In the genomic region with DNA sequence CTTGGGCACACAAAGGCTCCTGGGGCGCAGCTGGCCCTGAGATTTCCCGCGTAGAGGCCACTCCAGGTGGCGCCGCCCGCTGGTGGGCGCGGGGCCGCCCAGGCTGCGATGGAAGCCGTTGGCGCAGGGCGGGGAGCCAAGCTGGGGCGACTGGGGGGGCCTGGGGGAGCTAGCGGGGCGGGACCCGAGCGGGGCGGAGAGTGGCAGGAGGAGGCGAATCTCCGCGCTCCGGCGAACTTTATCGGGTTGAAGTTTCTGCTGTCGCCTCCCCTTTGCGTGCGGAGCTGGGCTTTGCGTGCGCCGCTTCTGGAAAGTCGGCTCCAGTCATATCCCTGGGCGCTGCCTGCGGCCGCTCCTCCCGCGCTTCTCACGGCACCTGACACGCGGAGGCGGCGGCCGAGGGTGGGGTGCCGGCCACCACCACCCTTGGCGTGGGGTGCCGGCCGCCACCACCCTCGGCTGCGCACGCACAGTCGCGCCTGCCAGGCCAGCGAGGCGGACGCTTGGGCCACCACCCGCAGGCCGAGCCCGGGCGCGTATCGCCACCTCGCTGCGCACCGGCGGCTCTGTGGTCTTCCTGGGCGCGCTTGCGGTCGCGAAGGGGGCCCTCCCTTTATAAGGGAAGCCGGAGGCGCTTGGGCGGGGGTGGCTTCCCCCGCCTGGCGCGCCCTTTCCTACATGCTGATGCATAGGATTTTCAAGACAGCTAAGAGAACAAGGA, we compare ENCODE assay signal across 8 cellular contexts. TPM values are rescaled to one million over a fixed set of nuclear protein-coding genes. Genes with fewer than 3 reads are reported as not detected.
DNase-seq lines count a peak whose midpoint lies in the region; ATAC-seq and TF ChIP-seq lines count a peak whose summit lies in the region.

No MANE protein-coding gene starts in this region.

- H3K9me3 ChIP-seq in BLaER1 (peaks cover 49% of the 10 kb centered on the region), Panc1 (ENCODE audit: control insufficient read depth, insufficient read depth, low read depth, low read length) (no peaks in the 10 kb centered on the region), iPS-15b (ENCODE audit: control insufficient read depth, insufficient read depth, low read length) (no peaks in the 10 kb centered on the region), skeletal muscle tissue (ENCODE audit: control insufficient read depth in 3 of 3, low read length in 3 of 3) (peaks cover 0 to 2% (median 0%) of the 10 kb centered on the region in 3 donors)

- H3K27me3 ChIP-seq in BLaER1 (peaks cover 34% of the 10 kb centered on the region), Panc1 (ENCODE audit: control insufficient read depth, insufficient read depth, low read length) (no peaks in the 10 kb centered on the region), iPS-15b (ENCODE audit: control insufficient read depth, insufficient read depth, low read length) (peaks cover 43% of the 10 kb centered on the region), skeletal muscle tissue (ENCODE audit: control insufficient read depth in 3 of 3, insufficient read depth in 3 of 3, low read length in 3 of 3) (peaks cover 33 to 52% (median 46%) of the 10 kb centered on the region in 3 donors)

- POLR2A ChIA-PET in Panc1 (lab: Charles Lee), result interaction anchor here (0.6 to 1.4 kb wide), 7 partner anchors 12 to 675 kb away, joined by 3 to 10 read pairs (median 3); no protein-coding TSS in a partner anchor

- H3K36me3 ChIP-seq in BLaER1, result no peaks in the 10 kb centered on the region
- no peaks in the 10 kb centered on the region for H3K36me3 ChIP-seq in Panc1 (ENCODE audit: control insufficient read depth, insufficient read depth, low read length)
- no peaks in the 10 kb centered on the region for H3K36me3 ChIP-seq in iPS-15b (ENCODE audit: control insufficient read depth, insufficient read depth, low read length)
- H3K36me3 ChIP-seq in skeletal muscle tissue (ENCODE audit: control insufficient read depth in 3 of 3, insufficient read depth in 3 of 3, low read length in 3 of 3), result no peaks in the 10 kb centered on the region

- peak overlapping the region; percentile 44 for H3K4me3 ChIP-seq in BLaER1
- H3K4me3 ChIP-seq in Panc1 (ENCODE audit: low read depth in 2 of 2, low read length in 2 of 2), result peak overlapping the region; percentile 58 to 77
- H3K4me3 ChIP-seq in iPS-15b (ENCODE audit: low read depth, low read length), result peak overlapping the region; percentile 70
- peak overlapping the region; percentile 67 to 72 (median 70) for H3K4me3 ChIP-seq in skeletal muscle tissue (ENCODE audit: low read length in 3 of 3)

- intact Hi-C loops in Panc1 (cut with micrococcal nuclease; ENCODE audit: unreplicated experiment), result loop anchor here (2.0 to 5.0 kb wide), 3 partner anchors 38 to 198 kb away; no protein-coding TSS in a partner anchor

- TF ChIP-seq POLR2A in GM19193 (IDR thresholded peaks at IDR 0.05; ENCODE audit: extremely low read depth, insufficient read depth, insufficient read length), result peak; percentile 18

- CTCF ChIA-PET in Panc1 (lab: Charles Lee), result interaction anchor here (0.6 to 2.2 kb wide), 20 partner anchors 15 to 681 kb away, joined by 3 to 34 read pairs (median 6); no protein-coding TSS in a partner anchor

- H3K4me2 ChIP-seq in BLaER1, result peak overlapping the region; percentile 43

- DNase-seq in Panc1 (ENCODE audit: low read depth, low spot score), result no peak
- peak; percentile 86 for DNase-seq in amniotic stem cell (lab: John Stamatoyannopoulos, UW)
- no peak for DNase-seq in medulla oblongata (ENCODE audit: extremely low spot score)

- TF ChIP-seq CTCF in Panc1 (IDR thresholded peaks at IDR 0.05), result peak; percentile 88

- no TSS peak for BruUV-seq in Panc1 (replicated peaks; lab: Mats Ljungman, UMichigan)

- H3K4me1 ChIP-seq in BLaER1 (0 out of 2 replicates have a peak, but pooled peaks cover 3% of the 10 kb centered on the region), Panc1 (ENCODE audit: control insufficient read depth, insufficient read depth, low read length) (peaks cover 20% of the 10 kb centered on the region), iPS-15b (ENCODE audit: control insufficient read depth, insufficient read depth, low read length) (peaks cover 28% of the 10 kb centered on the region), skeletal muscle tissue (ENCODE audit: control insufficient read depth in 3 of 3, insufficient read depth in 3 of 3, low read length in 3 of 3) (peaks cover 21 to 32% (median 32%) of the 10 kb centered on the region in 3 donors)

- H3K9ac ChIP-seq in BLaER1, result no peak overlapping the region
- H3K9ac ChIP-seq in iPS-15b (ENCODE audit: low read depth, low read length), result peak overlapping the region; percentile 18
- H3K9ac ChIP-seq in skeletal muscle tissue (ENCODE audit: low read depth in 1 of 3, low read length in 3 of 3), result peak overlapping the region; percentile 20 to 73 (median 60)

- in situ Hi-C loops in Panc1 (cut with HindIII; ENCODE audit: low pct_unique_long_range_greater_than_20kb, low sequenced_read_pairs), result no loop called here

- ATAC-seq in HG03442 (IDR thresholded peaks at IDR 0.05; ENCODE audit: unreplicated experiment) (peak; percentile 54), Panc1 (peak; percentile 71)

- H3K27ac ChIP-seq in BLaER1, result no peak overlapping the region
- H3K27ac ChIP-seq in Panc1 (ENCODE audit: low read length), result peak overlapping the region; percentile 92
- peak overlapping the region; percentile 70 for H3K27ac ChIP-seq in skeletal muscle tissue (ENCODE audit: low read depth, low read length)

- H4K20me1 ChIP-seq in BLaER1, result no peaks in the 10 kb centered on the region

RNA-seq across cellular contexts. Expression of a gene that starts 0.9 kb away (rescaled TPM):
- 86.7 TPM for total RNA-seq in Panc1 (2021; ENCODE audit: unreplicated experiment)
- 142 TPM for polyA plus RNA-seq in Panc1 (2012; ENCODE audit: insufficient read length)
- total RNA-seq in skeletal muscle tissue, result 4.7 TPM

Comparison
In these comparisons a context has a peak if more than half of its experiments do, and no peak if none do; other contexts are left out.
1. RNA of a gene that starts 0.9 kb away (total RNA-seq): 86.7 TPM in Panc1 (single experiment); 4.7 TPM in skeletal muscle tissue (single experiment); every median in the first group is over 10 times any median in the second.
2. Peak in every context shown above with its lines, with median percentiles within 50 percentile points of each other: H3K4me3 ChIP-seq.